Comparison of ENCODE assay signal across 2 cellular contexts in the genomic region with DNA sequence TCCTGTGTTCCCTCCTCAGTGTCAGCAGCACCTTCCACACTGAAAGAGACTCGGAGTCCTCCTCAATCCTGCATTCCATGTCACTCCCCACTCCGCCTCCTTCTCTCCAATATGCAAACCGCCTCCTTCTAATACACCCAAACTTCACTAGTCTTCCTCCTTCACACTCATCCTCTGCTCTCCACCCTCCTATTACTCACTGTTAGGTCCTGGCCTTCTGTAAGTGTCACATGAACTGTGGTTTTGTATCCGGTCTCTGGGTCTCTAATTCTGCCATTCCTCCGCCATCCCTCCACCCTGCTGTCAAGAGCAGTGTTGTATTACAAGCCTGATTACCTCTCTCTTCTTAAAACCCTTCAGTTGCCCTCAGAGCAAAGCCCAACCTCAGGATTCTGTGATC.
TF ChIP-seq lines count a peak whose summit lies in the region.

No MANE protein-coding gene starts in this region.

TF ChIP-seq in IMR-90, 13 proteins besides CTCF, POLR2A, EP300 and RAD21:
- no peak for TF ChIP-seq BHLHE40 (IDR thresholded peaks at IDR 0.05; ENCODE audit: low read depth, low read length)
TF ChIP-seq in IMR-90: peak in this region for 0.

TF ChIP-seq in H1, 55 proteins besides CTCF, POLR2A, EP300 and RAD21:
- TF ChIP-seq BCL11A (IDR thresholded peaks at IDR 0.05; ENCODE audit: low read depth in 2 of 2, low read length in 2 of 2) (no peak), BACH1 (IDR thresholded peaks at IDR 0.05; ENCODE audit: low read length) (no peak), NRF1 (IDR thresholded peaks at IDR 0.05; ENCODE audit: low read depth, low read length) (no peak), HDAC6 (IDR thresholded peaks at IDR 0.05; ENCODE audit: low read depth, low read length) (no peak), SAP30 (IDR thresholded peaks at IDR 0.05; ENCODE audit: insufficient read depth, insufficient replicate concordance, low read length) (no peak)
